In the genomic region with DNA sequence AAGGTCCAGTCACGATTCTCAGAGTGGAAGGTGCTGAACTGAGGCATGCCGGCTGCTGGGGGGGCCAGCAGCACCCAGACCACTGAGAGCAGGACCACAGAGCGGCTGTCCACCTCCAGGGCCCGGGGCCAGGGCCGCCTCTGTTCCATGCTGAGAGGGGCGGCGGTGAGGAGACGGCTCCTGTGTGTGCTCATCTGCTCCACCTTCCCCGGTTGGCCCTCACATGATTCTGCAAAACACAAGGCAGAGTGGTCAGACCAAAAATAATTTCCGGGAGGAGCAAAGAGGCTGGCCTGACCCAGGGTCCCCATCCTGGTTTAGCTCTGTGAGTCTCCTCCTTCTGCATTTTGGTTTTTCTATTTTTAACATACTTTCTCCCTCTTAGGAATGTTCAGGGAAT, we compare ENCODE assay signal across 28 cellular contexts. TPM values are rescaled to one million over a fixed set of nuclear protein-coding genes. Genes with fewer than 3 reads are reported as not detected.
DNase-seq lines count a peak whose midpoint lies in the region; ATAC-seq, FAIRE-seq and TF ChIP-seq lines count a peak whose summit lies in the region.
"Had no signal": no experiment of that assay in that cellular context is flagged by ENCODE, and none has a peak within 500 bp of the region (broad histone marks: within the 10 kb centered on the region; RNA-seq: fewer than 3 reads in every experiment).

No MANE protein-coding gene starts in this region.

- intact Hi-C loops in endothelial cell of umbilical vein (cut with micrococcal nuclease), result no loop called here
- intact Hi-C loops in CD8-positive, alpha-beta T cell (cut with DNase I, micrococcal nuclease), result no loop called here

- no peak overlapping the region for H3K27ac Mint-ChIP-seq in CD8-positive, alpha-beta T cell
- no peak overlapping the region for H3K27ac Mint-ChIP-seq in activated T-helper 17 cell treated with anti-CD3 and anti-CD28 coated beads, Interleukin-2, amount 50 U/mL, for 72 hours
- H3K27ac Mint-ChIP-seq: activated naive CD8-positive, alpha-beta T cell treated with anti-CD3 and anti-CD28 coated beads, Interleukin-2, amount 10 ng/mL, durations not matched to agents 7 days and 5 days; B cell; progenitor cell of endocrine pancreas; stimulated activated naive CD8-positive, alpha-beta T cell treated with anti-CD3 and anti-CD28 coated beads, Interleukin-15, Interleukin-2, amounts not matched to agents 100 ng/mL and 50 ng/mL, for 24 hours had no signal

- H3K9me3 Mint-ChIP-seq in CD8-positive, alpha-beta T cell, result no peaks in the 10 kb centered on the region
- no peaks in the 10 kb centered on the region for H3K9me3 Mint-ChIP-seq in activated T-helper 17 cell treated with anti-CD3 and anti-CD28 coated beads, Interleukin-2, amount 50 U/mL, for 72 hours
- H3K9me3 Mint-ChIP-seq: activated naive CD8-positive, alpha-beta T cell treated with anti-CD3 and anti-CD28 coated beads, Interleukin-2, amount 10 ng/mL, durations not matched to agents 7 days and 5 days; stimulated activated naive CD8-positive, alpha-beta T cell treated with anti-CD3 and anti-CD28 coated beads, Interleukin-15, Interleukin-2, amounts not matched to agents 100 ng/mL and 50 ng/mL, for 24 hours; type B pancreatic cell had no signal

- no peaks in the 10 kb centered on the region for H3K36me3 Mint-ChIP-seq in CD8-positive, alpha-beta T cell
- no peaks in the 10 kb centered on the region for H3K36me3 Mint-ChIP-seq in activated T-helper 17 cell treated with anti-CD3 and anti-CD28 coated beads, Interleukin-2, amount 50 U/mL, for 72 hours (ENCODE audit: low read depth)
- H3K36me3 Mint-ChIP-seq: activated naive CD8-positive, alpha-beta T cell treated with anti-CD3 and anti-CD28 coated beads, Interleukin-2, amount 10 ng/mL, durations not matched to agents 7 days and 5 days had no signal

- DNase-seq in endothelial cell of umbilical vein (ENCODE audit: low read depth, low spot score), result no peak
- peak; percentile 82 for DNase-seq in myocyte (ENCODE audit: low read depth)
- no peak for DNase-seq in CD8-positive, alpha-beta T cell
- no peak for DNase-seq in GOT3 (lab: John Stamatoyannopoulos, UW)
- no peak for DNase-seq in activated gamma-delta T cell treated with Interleukin-2 at 50 U/mL for 16 hours
- DNase-seq: activated CD4-positive, alpha-beta T cell treated with anti-CD3 and anti-CD28 coated beads, Interleukin-2, amount 50 U/mL, for 48 hours; activated CD8-positive, alpha-beta memory T cell treated with anti-CD3 and anti-CD28 coated beads, Interleukin-2, amount 50 U/mL, for 4 hours; activated naive CD8-positive, alpha-beta T cell treated with anti-CD3 and anti-CD28 coated beads, Interleukin-2, amount 10 ng/mL, durations not matched to agents 7 days and 5 days; DMS53; effector CD8-positive, alpha-beta T cell; GDM1; GM23248; KBM-7; MG63; NCI-H2081 treated with DMSO at 0.1 percent for 48 hours; NCI-H446; SHP77 treated with DMSO at 0.1 percent for 48 hours; SW 1271 had no signal

- peaks cover 59% of the 10 kb centered on the region for H3K4me1 ChIP-seq in ACC112 (ENCODE audit: control insufficient read depth, insufficient read depth, low read length, unreplicated experiment)
- H3K4me1 ChIP-seq in endothelial cell of umbilical vein (ENCODE audit: control insufficient read depth, extremely low read depth, insufficient read depth, low read length), result peaks cover 92% of the 10 kb centered on the region
- H3K4me1 ChIP-seq in skeletal muscle satellite cell (ENCODE audit: control insufficient read depth, insufficient read depth, low read length), result peaks cover 99% of the 10 kb centered on the region
- no peaks in the 10 kb centered on the region for H3K4me1 ChIP-seq in CD8-positive, alpha-beta T cell (ENCODE audit: insufficient read depth, low read length)

- H3K79me2 ChIP-seq in ACC112 (ENCODE audit: control insufficient read depth, insufficient read depth, low read length, unreplicated experiment), result peaks cover 80% of the 10 kb centered on the region
- peaks cover 95% of the 10 kb centered on the region for H3K79me2 ChIP-seq in endothelial cell of umbilical vein (ENCODE audit: control insufficient read depth, insufficient read depth, low read length)

- peaks cover 5% of the 10 kb centered on the region for H3K27me3 Mint-ChIP-seq in CD8-positive, alpha-beta T cell (ENCODE audit: low read depth)
- H3K27me3 Mint-ChIP-seq in activated T-helper 17 cell treated with anti-CD3 and anti-CD28 coated beads, Interleukin-2, amount 50 U/mL, for 72 hours, result peaks cover 14% of the 10 kb centered on the region
- H3K27me3 Mint-ChIP-seq: type B pancreatic cell had no signal

- POLR2A ChIA-PET in endothelial cell of umbilical vein (lab: Charles Lee), result interaction anchor here (1.1 kb wide), 1 partner anchor 10 kb away, joined by 3 read pairs; no protein-coding TSS in a partner anchor
- POLR2A ChIA-PET in CD8-positive, alpha-beta T cell (lab: Charles Lee), result no interaction called here

- no peak for TF ChIP-seq POLR2A in endothelial cell of umbilical vein (IDR thresholded peaks at IDR 0.05; ENCODE audit: low read depth, low read length)

- H3K9me3 ChIP-seq in endothelial cell of umbilical vein (replicated peaks; ENCODE audit: control insufficient read depth, insufficient read depth, low read length) (no peaks in the 10 kb centered on the region), skeletal muscle satellite cell (replicated peaks; ENCODE audit: low read length) (no peaks in the 10 kb centered on the region)
- no peaks in the 10 kb centered on the region for H3K9me3 ChIP-seq in CD8-positive, alpha-beta T cell (ENCODE audit: low read length)

- no peak for TF ChIP-seq CTCF in endothelial cell of umbilical vein (IDR thresholded peaks at IDR 0.05; ENCODE audit: extremely low read depth in 1 of 2, insufficient read depth in 1 of 2, low read depth in 1 of 2, low read length in 2 of 2)
- no peak for TF ChIP-seq CTCF in CD8-positive, alpha-beta T cell (IDR thresholded peaks at IDR 0.05)

- H2AFZ ChIP-seq in ACC112 (ENCODE audit: low read length, unreplicated experiment) (no peak overlapping the region), endothelial cell of umbilical vein (ENCODE audit: low read depth, low read length) (no peak overlapping the region)
- H2AFZ ChIP-seq: GM23248 had no signal

- H3K9me1 ChIP-seq in endothelial cell of umbilical vein (replicated peaks; ENCODE audit: control insufficient read depth, extremely low read depth, insufficient read depth, low read length), result no peaks in the 10 kb centered on the region

- FAIRE-seq in endothelial cell of umbilical vein (lab: Jason Lieb, UNC), result no peak
- FAIRE-seq: A204.1, frontal cortex, islet of Langerhans had no signal

- CTCF ChIA-PET in endothelial cell of umbilical vein (lab: Charles Lee), result interaction anchor here (0.9 to 32.5 kb wide), 2 partner anchors 21 to 24 kb away, joined by 3 to 714 read pairs; a partner anchor contains a TSS
- CTCF ChIA-PET in CD8-positive, alpha-beta T cell (lab: Charles Lee), result interaction anchor here (1.1 to 1.6 kb wide), 2 partner anchors 23 to 28 kb away, joined by 3 to 5 read pairs; no protein-coding TSS in a partner anchor

- H3K27me3 ChIP-seq in ACC112 (ENCODE audit: insufficient read depth, low read length), result no peaks in the 10 kb centered on the region
- H3K27me3 ChIP-seq in endothelial cell of umbilical vein (ENCODE audit: control insufficient read depth in 2 of 2, insufficient read depth in 2 of 2, low read length in 2 of 2), result no peaks in the 10 kb centered on the region
- no peaks in the 10 kb centered on the region for H3K27me3 ChIP-seq in skeletal muscle satellite cell (ENCODE audit: control insufficient read depth, insufficient read depth, low read length)
- no peaks in the 10 kb centered on the region for H3K27me3 ChIP-seq in CD8-positive, alpha-beta T cell (ENCODE audit: insufficient read depth, low read length)
- H3K27me3 ChIP-seq: MG63 had no signal

- H3K27ac ChIP-seq in ACC112 (ENCODE audit: low read depth, low read length), result peak overlapping the region; percentile 70
- H3K27ac ChIP-seq in endothelial cell of umbilical vein (ENCODE audit: insufficient read depth, low read depth, low read length), result peak overlapping the region; percentile 91
- no peak overlapping the region for H3K27ac ChIP-seq in CD8-positive, alpha-beta T cell (ENCODE audit: low read depth, low read length)
- H3K27ac ChIP-seq: GM23248 had no signal

- H3K9ac ChIP-seq in endothelial cell of umbilical vein (replicated peaks; ENCODE audit: extremely low read depth, insufficient read depth, low read length) (no peak overlapping the region), skeletal muscle satellite cell (ENCODE audit: low read depth, low read length) (peak overlapping the region; percentile 50)
- H3K9ac ChIP-seq: GM23248 had no signal

- H3K4me1 Mint-ChIP-seq in CD8-positive, alpha-beta T cell (ENCODE audit: low read depth), result no peaks in the 10 kb centered on the region
- H3K4me1 Mint-ChIP-seq in activated T-helper 17 cell treated with anti-CD3 and anti-CD28 coated beads, Interleukin-2, amount 50 U/mL, for 72 hours, result no peaks in the 10 kb centered on the region
- H3K4me1 Mint-ChIP-seq: B cell had no signal

- H3K4me2 ChIP-seq in endothelial cell of umbilical vein (ENCODE audit: insufficient read depth, low read length), result no peak overlapping the region
- H3K4me2 ChIP-seq in skeletal muscle satellite cell (ENCODE audit: low read length), result no peak overlapping the region

- H3K4me3 Mint-ChIP-seq in CD8-positive, alpha-beta T cell, result no peak overlapping the region
- H3K4me3 Mint-ChIP-seq in activated T-helper 17 cell treated with anti-CD3 and anti-CD28 coated beads, Interleukin-2, amount 50 U/mL, for 72 hours, result no peak overlapping the region
- H3K4me3 Mint-ChIP-seq: activated naive CD8-positive, alpha-beta T cell treated with anti-CD3 and anti-CD28 coated beads, Interleukin-2, amount 10 ng/mL, durations not matched to agents 7 days and 5 days; B cell; stimulated activated naive CD8-positive, alpha-beta T cell treated with anti-CD3 and anti-CD28 coated beads, Interleukin-15, Interleukin-2, amounts not matched to agents 100 ng/mL and 50 ng/mL, for 24 hours had no signal

- dilution Hi-C loops in endothelial cell of umbilical vein (cut with MboI; ENCODE audit: extremely low pct_ligation_motif_present, low sequenced_read_pairs), result no loop called here

- H3K4me3 ChIP-seq in ACC112 (ENCODE audit: low read depth, low read length) (no peak overlapping the region), endothelial cell of umbilical vein (replicated peaks in 1 of 3; ENCODE audit: insufficient read depth in 1 of 3, low read depth in 1 of 3, low read length in 3 of 3) (no peak overlapping the region), skeletal muscle satellite cell (ENCODE audit: low read length) (no peak overlapping the region)
- H3K4me3 ChIP-seq in CD8-positive, alpha-beta T cell (ENCODE audit: low read depth, low read length), result no peak overlapping the region
- H3K4me3 ChIP-seq: GM23248, MG63 had no signal

- peaks cover 40% of the 10 kb centered on the region; the same call in 1 of the 2 replicates for H3K36me3 ChIP-seq in ACC112 (ENCODE audit: insufficient read depth, low read length)
- peaks cover 17 to 21% of the 10 kb centered on the region in 2 experiments for H3K36me3 ChIP-seq in endothelial cell of umbilical vein (ENCODE audit: control insufficient read depth in 2 of 2, extremely low read depth in 1 of 2, insufficient read depth in 2 of 2, low read length in 2 of 2)
- peaks cover 61% of the 10 kb centered on the region for H3K36me3 ChIP-seq in skeletal muscle satellite cell (ENCODE audit: insufficient read depth, low read length)
- H3K36me3 ChIP-seq in CD8-positive, alpha-beta T cell (ENCODE audit: insufficient read depth, low read length), result no peaks in the 10 kb centered on the region
- H3K36me3 ChIP-seq: MG63 had no signal

- no peak for ATAC-seq in CD8-positive, alpha-beta T cell
- no peak for ATAC-seq in activated T-helper 17 cell treated with anti-CD3 and anti-CD28 coated beads, Interleukin-2, amount 50 U/mL, for 72 hours (replicated peaks)

- H4K20me1 ChIP-seq in endothelial cell of umbilical vein (replicated peaks; ENCODE audit: control insufficient read depth, extremely low read depth, insufficient read depth, low read length), result no peaks in the 10 kb centered on the region

- no TSS peak for BruUV-seq in endothelial cell of umbilical vein (replicated peaks; lab: Mats Ljungman, UMichigan)

RNA-seq across cellular contexts. Expression of a gene that starts 26.4 kb away (rescaled TPM):
- total RNA-seq in endothelial cell of umbilical vein (229 and 302 TPM in 2 replicates), myocyte (8.6 TPM in 2 replicates)
- 42.6 and 43.3 TPM in 2 replicates for polyA plus RNA-seq in endothelial cell of umbilical vein
- 45.8 and 46.2 TPM in 2 replicates for polyA plus RNA-seq in endothelial cell of umbilical vein (2011; cell fraction: cytosol; rRNA removed)
- polyA plus RNA-seq in endothelial cell of umbilical vein (2011; cell fraction: nucleus; rRNA removed), result 246 and 252 TPM in 2 replicates
- 71.3 and 100 TPM in 2 replicates for polyA plus RNA-seq in endothelial cell of umbilical vein (2012)
- 148 and 179 TPM in 2 replicates for polyA minus RNA-seq in endothelial cell of umbilical vein
- 4.7 TPM for polyA minus RNA-seq in endothelial cell of umbilical vein (2011; cell fraction: cytosol; rRNA and poly(A)+ RNA removed)
- polyA minus RNA-seq in endothelial cell of umbilical vein (2011; cell fraction: nucleus; rRNA and poly(A)+ RNA removed), result 206 and 227 TPM in 2 replicates
- 6.6 TPM for polyA plus RNA-seq in myocyte (2012)
- total RNA-seq in skeletal muscle satellite cell (2012; rRNA removed), result 13.4 and 18.3 TPM in 2 replicates
- 1 to 10 TPM; 1.3 to 1.9 TPM for total RNA-seq in CD8-positive, alpha-beta T cell
- under 1 TPM in 1 of 2 donors, not detected in 1; 0.09 TPM for total RNA-seq in activated T-helper 17 cell treated with anti-CD3 and anti-CD28 coated beads, Interleukin-2, amount 50 U/mL, for 72 hours

Comparison
In these comparisons a context has a peak if more than half of its experiments do, and no peak if none do; other contexts are left out.
1. RNA of a gene that starts 26.4 kb away (total RNA-seq): 229 to 302 TPM in endothelial cell of umbilical vein; 8.6 TPM in myocyte, 1.3 to 1.9 TPM in CD8-positive, alpha-beta T cell and 0.09 TPM in activated T-helper 17 cell treated with anti-CD3 and anti-CD28 coated beads, Interleukin-2, amount 50 U/mL, for 72 hours; every median in the first group is over 10 times any median in the second.